ENCODE assay signal across 8 cellular contexts in genomic region chr16:30949655-30950515, GRCh38. TPM values are rescaled to one million over a fixed set of nuclear protein-coding genes. Genes with fewer than 3 reads are reported as not detected.
DNase-seq lines count a peak whose midpoint lies in the region; ATAC-seq, FAIRE-seq and TF ChIP-seq lines count a peak whose summit lies in the region.

No MANE protein-coding gene starts in this region.

- peaks cover 10% of the 10 kb centered on the region for H3K36me3 ChIP-seq in BJ (ENCODE audit: control insufficient read depth, insufficient read depth, low read length)
- H3K36me3 ChIP-seq in iPS-15b (ENCODE audit: control insufficient read depth, insufficient read depth, low read length), result no peaks in the 10 kb centered on the region
- peaks cover 5% of the 10 kb centered on the region for H3K36me3 ChIP-seq in skeletal muscle satellite cell (ENCODE audit: insufficient read depth, low read length)

- H3K9me3 ChIP-seq in iPS-15b (ENCODE audit: control insufficient read depth, insufficient read depth, low read length) (no peaks in the 10 kb centered on the region), skeletal muscle satellite cell (replicated peaks; ENCODE audit: low read length) (no peaks in the 10 kb centered on the region)

- peaks cover 2% of the 10 kb centered on the region for H3K4me1 ChIP-seq in iPS-15b (ENCODE audit: control insufficient read depth, insufficient read depth, low read length)
- H3K4me1 ChIP-seq in skeletal muscle satellite cell (ENCODE audit: control insufficient read depth, insufficient read depth, low read length), result peaks cover 22% of the 10 kb centered on the region

- no peaks in the 10 kb centered on the region for H3K27me3 ChIP-seq in BJ (ENCODE audit: control insufficient read depth, insufficient read depth, low read length)
- H3K27me3 ChIP-seq in iPS-15b (ENCODE audit: control insufficient read depth, insufficient read depth, low read length), result peaks cover 5% of the 10 kb centered on the region
- H3K27me3 ChIP-seq in skeletal muscle satellite cell (ENCODE audit: control insufficient read depth, insufficient read depth, low read length), result no peaks in the 10 kb centered on the region

- H3K4me2 ChIP-seq in skeletal muscle satellite cell (ENCODE audit: low read length), result peak overlapping the region; percentile 98

- TF ChIP-seq POLR2A in GM18526 (IDR thresholded peaks at IDR 0.05; ENCODE audit: extremely low read depth, insufficient read length), result peak; percentile 60

- peak; percentile 54 for ATAC-seq in HG03196 (IDR thresholded peaks at IDR 0.05; ENCODE audit: unreplicated experiment)

- H3K4me3 ChIP-seq in BJ (ENCODE audit: low read depth, low read length), result peak overlapping the region; percentile 90
- H3K4me3 ChIP-seq in astrocyte of the cerebellum (ENCODE audit: low read depth, low read length), result peak overlapping the region; percentile 83
- H3K4me3 ChIP-seq in iPS-15b (ENCODE audit: low read depth, low read length), result peak overlapping the region; percentile 87
- H3K4me3 ChIP-seq in skeletal muscle satellite cell (ENCODE audit: low read length), result peak overlapping the region; percentile 76

- TF ChIP-seq CTCF in BJ (IDR thresholded peaks at IDR 0.05; ENCODE audit: insufficient read depth, low read depth, low read length), result no peak
- TF ChIP-seq CTCF in astrocyte of the cerebellum (IDR thresholded peaks at IDR 0.05; ENCODE audit: low read depth, low read length, missing control alignments), result no peak

- peak; percentile 73 for DNase-seq in BJ (ENCODE audit: low read depth)
- DNase-seq in RCC 7860 (ENCODE audit: low spot score), result peak; percentile 96
- no peak for DNase-seq in astrocyte of the cerebellum (ENCODE audit: low read depth)
- DNase-seq in NCI-H2227 treated with DMSO at 0.1 percent for 48 hours (lab: John Stamatoyannopoulos, UW), result no peak

- CTCF ChIA-PET in BJ (lab: Yijun Ruan, JAX), result interaction anchor here (0.6 to 2.0 kb wide), 4 partner anchors 8 to 186 kb away, joined by 3 to 5 read pairs (median 4); partner anchors contain the start of gene PRSS8

- peak overlapping the region; percentile 60 for H3K9ac ChIP-seq in iPS-15b (ENCODE audit: low read depth, low read length)
- H3K9ac ChIP-seq in skeletal muscle satellite cell (ENCODE audit: low read depth, low read length), result peak overlapping the region; percentile 85

- in situ Hi-C loops in astrocyte of the cerebellum (cut with HindIII; ENCODE audit: low sequenced_read_pairs), result loop anchor here (25.0 kb wide), 1 partner anchor 112 kb away; the partner anchor contains the start of genes ZNF646 and ZNF668

- POLR2A ChIA-PET in BJ (lab: Charles Lee), result interaction anchor here (0.7 kb wide), 1 partner anchor 523 kb away, joined by 3 read pairs; no protein-coding TSS in a partner anchor

- FAIRE-seq in RCC 7860 (lab: Jason Lieb, UNC), result peak; percentile 90

RNA-seq across cellular contexts. Expression of gene ORAI3, which starts 1.0 kb away (rescaled TPM):
- 25.6 and 37.1 TPM in 2 replicates for polyA plus RNA-seq in BJ (2011; rRNA removed)
- 22.4 and 25.4 TPM in 2 replicates for polyA minus RNA-seq in BJ (2011; rRNA and poly(A)+ RNA removed)
- total RNA-seq in skeletal muscle satellite cell (2012; rRNA removed), result 21.4 and 28.1 TPM in 2 replicates

RNA-seq across cellular contexts. Expression of gene SETD1A, which starts 7.7 kb away (rescaled TPM):
- 0.96 and 1.4 TPM in 2 replicates for polyA plus RNA-seq in BJ (2011; rRNA removed)
- 3.1 TPM in 2 replicates for polyA minus RNA-seq in BJ (2011; rRNA and poly(A)+ RNA removed)
- total RNA-seq in skeletal muscle satellite cell (2012; rRNA removed), result 2.0 and 3.1 TPM in 2 replicates

RNA-seq across cellular contexts. Expression of gene FBXL19, which starts 26.5 kb away (rescaled TPM):
- 5.9 and 7.6 TPM in 2 replicates for polyA plus RNA-seq in BJ (2011; rRNA removed)
- polyA minus RNA-seq in BJ (2011; rRNA and poly(A)+ RNA removed), result 5.5 and 7.6 TPM in 2 replicates
- 21.8 and 23.6 TPM in 2 replicates for total RNA-seq in skeletal muscle satellite cell (2012; rRNA removed)

RNA-seq across cellular contexts. Expression of gene HSD3B7, which starts 35.1 kb away (rescaled TPM):
- polyA plus RNA-seq in BJ (2011; rRNA removed), result 15.4 and 25.0 TPM in 2 replicates
- 9.3 and 13.1 TPM in 2 replicates for polyA minus RNA-seq in BJ (2011; rRNA and poly(A)+ RNA removed)
- 67.4 and 120 TPM in 2 replicates for total RNA-seq in skeletal muscle satellite cell (2012; rRNA removed)

RNA-seq across cellular contexts. Expression of gene CTF1, which starts 53.5 kb away (rescaled TPM):
- 14.9 and 22.2 TPM in 2 replicates for polyA plus RNA-seq in BJ (2011; rRNA removed)
- 6.6 and 8.8 TPM in 2 replicates for polyA minus RNA-seq in BJ (2011; rRNA and poly(A)+ RNA removed)
- 0.87 and 1.3 TPM in 2 replicates for total RNA-seq in skeletal muscle satellite cell (2012; rRNA removed)

Comparison
In these comparisons a context has a peak if more than half of its experiments do, and no peak if none do; other contexts are left out.
1. DNase-seq: peak in BJ (single experiment) and RCC 7860 (single experiment); none in astrocyte of the cerebellum (single experiment) and NCI-H2227 treated with DMSO at 0.1 percent for 48 hours (single experiment).
2. Peak in every context shown above with its lines, with median percentiles within 50 percentile points of each other: H3K4me3 ChIP-seq.